Comparison of ENCODE assay signal across 29 cellular contexts in the genomic region with DNA sequence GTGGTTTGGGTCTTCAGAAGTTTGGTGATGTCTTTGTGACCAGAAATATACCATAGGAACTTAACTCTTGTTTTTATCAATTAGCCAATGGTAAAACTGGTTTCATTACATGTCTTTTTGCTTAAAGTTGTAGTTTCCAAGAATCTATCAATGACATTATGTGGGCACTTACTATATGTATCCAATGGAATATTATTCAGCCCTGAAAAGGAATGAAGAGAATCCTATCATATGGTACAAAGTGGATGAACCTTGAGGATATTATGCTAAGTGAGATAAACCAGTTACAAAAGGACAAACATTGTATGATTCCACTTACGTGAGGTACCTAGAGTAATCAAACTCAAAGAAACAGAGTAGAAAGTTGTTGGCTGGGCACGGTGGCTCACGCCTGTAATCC.
"Had no signal": no experiment of that assay in that cellular context is flagged by ENCODE, and none has a peak within 500 bp of the region (broad histone marks: within the 10 kb centered on the region; RNA-seq: fewer than 3 reads in every experiment).

No MANE protein-coding gene starts in this region.

- H3K9me3 Mint-ChIP-seq: natural killer cell treated with Interleukin-12 subunit alpha and Interleukin-12 subunit beta and Interleukin-15 and Interleukin-18, amount 100 ng/mL, for 72 hours; stimulated activated effector memory CD8-positive, alpha-beta T cell treated with anti-CD3 and anti-CD28 coated beads, Interleukin-12 subunit alpha, Interleukin-12 subunit beta, amount 100 ng/mL, for 72 hours; stimulated activated naive CD8-positive, alpha-beta T cell treated with anti-CD3 and anti-CD28 coated beads, Interleukin-15, Interleukin-2, amounts not matched to agents 100 ng/mL and 50 ng/mL, for 24 hours had no signal

- H3K27ac ChIP-seq: neural progenitor cell, ovary, parathyroid adenoma, psoas muscle, right lobe of liver, sigmoid colon, stomach, thoracic aorta, thyroid gland, tibial nerve, upper lobe of left lung, vagina had no signal

- H3K9ac ChIP-seq: neural progenitor cell, parathyroid adenoma had no signal

- H3K4me2 ChIP-seq: neural progenitor cell had no signal

- H3K4me1 ChIP-seq: neural progenitor cell, parathyroid adenoma, psoas muscle, sigmoid colon, vagina had no signal

- H3K27ac Mint-ChIP-seq: natural killer cell treated with Interleukin-12 subunit alpha and Interleukin-12 subunit beta and Interleukin-15 and Interleukin-18, amount 100 ng/mL, for 72 hours; nephron progenitor cell; neural progenitor cell; progenitor cell of endocrine pancreas; stimulated activated naive B cell treated with anti-CD40 and anti-IgM and Interleukin-4, amounts not matched to agents 10 μg/mL and 1 μg/mL and 100 μg/mL, for 72 hours; stimulated activated naive CD8-positive, alpha-beta T cell treated with anti-CD3 and anti-CD28 coated beads, Interleukin-15, Interleukin-2, amounts not matched to agents 100 ng/mL and 50 ng/mL, for 24 hours had no signal

- H3K79me2 ChIP-seq: parathyroid adenoma had no signal

- H3K9me3 ChIP-seq: ovary, psoas muscle, right lobe of liver, sigmoid colon, stomach, thoracic aorta, thyroid gland, tibial nerve, upper lobe of left lung, vagina had no signal

- DNase-seq: nephron progenitor cell; occipital lobe; ovary; posterior cingulate gyrus; psoas muscle; right cardiac atrium; right lobe of liver; sigmoid colon; small intestine; stimulated activated CD4-positive, alpha-beta T cell treated with anti-CD3 and anti-CD28 coated beads, Interleukin-15, amount 100 ng/mL, for 24 hours; stimulated activated CD4-positive, alpha-beta T cell treated with anti-CD3 and anti-CD28 coated beads, Interleukin-2, amount 100 ng/mL, for 24 hours; stimulated activated CD4-positive, alpha-beta T cell treated with anti-CD3 and anti-CD28 coated beads, Interleukin-2, amount 100 ng/mL, for 48 hours; stimulated activated CD4-positive, alpha-beta T cell treated with anti-CD3 and anti-CD28 coated beads, Interleukin-4, amount 100 ng/mL, for 24 hours; stimulated activated naive B cell treated with anti-CD40 and anti-IgM and Interleukin-4, amounts not matched to agents 10 μg/mL and 1 μg/mL and 100 μg/mL, for 72 hours; stimulated activated naive CD4-positive, alpha-beta T cell treated with Interleukin-2 at 50 U/mL for 16 hours; stomach; thyroid gland; trophoblast cell; upper lobe of left lung had no signal

- ATAC-seq: natural killer cell treated with Interleukin-12 subunit alpha and Interleukin-12 subunit beta and Interleukin-15 and Interleukin-18, amount 100 ng/mL, for 72 hours; psoas muscle; right cardiac atrium; right lobe of liver; stimulated activated effector memory CD8-positive, alpha-beta T cell treated with anti-CD3 and anti-CD28 coated beads, Interleukin-12 subunit alpha, Interleukin-12 subunit beta, amount 100 ng/mL, for 72 hours; stimulated activated naive B cell treated with anti-CD40 and anti-IgM and Interleukin-4, amounts not matched to agents 10 μg/mL and 1 μg/mL and 100 μg/mL, for 72 hours had no signal

- FAIRE-seq: small intestine, urothelium cell line had no signal

- H3K4me3 ChIP-seq: neural progenitor cell, ovary, psoas muscle, right lobe of liver, sigmoid colon, stomach, thoracic aorta, thyroid gland, tibial nerve, upper lobe of left lung, vagina had no signal

- H3K36me3 ChIP-seq: ovary had no signal

- H3K4me1 Mint-ChIP-seq: neural progenitor cell; stimulated activated effector memory CD8-positive, alpha-beta T cell treated with anti-CD3 and anti-CD28 coated beads, Interleukin-12 subunit alpha, Interleukin-12 subunit beta, amount 100 ng/mL, for 72 hours had no signal

- H3K27me3 Mint-ChIP-seq: natural killer cell treated with Interleukin-12 subunit alpha and Interleukin-12 subunit beta and Interleukin-15 and Interleukin-18, amount 100 ng/mL, for 72 hours; stimulated activated naive B cell treated with anti-CD40 and anti-IgM and Interleukin-4, amounts not matched to agents 10 μg/mL and 1 μg/mL and 100 μg/mL, for 72 hours; stimulated activated naive CD8-positive, alpha-beta T cell treated with anti-CD3 and anti-CD28 coated beads, Interleukin-15, Interleukin-2, amounts not matched to agents 100 ng/mL and 50 ng/mL, for 24 hours had no signal

- H3K4me3 Mint-ChIP-seq: natural killer cell treated with Interleukin-12 subunit alpha and Interleukin-12 subunit beta and Interleukin-15 and Interleukin-18, amount 100 ng/mL, for 72 hours; nephron progenitor cell; neural progenitor cell; stimulated activated effector memory CD8-positive, alpha-beta T cell treated with anti-CD3 and anti-CD28 coated beads, Interleukin-12 subunit alpha, Interleukin-12 subunit beta, amount 100 ng/mL, for 72 hours; stimulated activated naive B cell treated with anti-CD40 and anti-IgM and Interleukin-4, amounts not matched to agents 10 μg/mL and 1 μg/mL and 100 μg/mL, for 72 hours; stimulated activated naive CD8-positive, alpha-beta T cell treated with anti-CD3 and anti-CD28 coated beads, Interleukin-15, Interleukin-2, amounts not matched to agents 100 ng/mL and 50 ng/mL, for 24 hours had no signal

- H3K27me3 ChIP-seq: neural progenitor cell, ovary, right lobe of liver, sigmoid colon, stomach, thyroid gland, tibial nerve, upper lobe of left lung, vagina had no signal

- H2AFZ ChIP-seq: neural progenitor cell, parathyroid adenoma had no signal
